8 cellular contexts compared by ENCODE assay signal in genomic region chr7:158705234-158705890, GRCh38. TPM values are rescaled to one million over a fixed set of nuclear protein-coding genes. Genes with fewer than 3 reads are reported as not detected.
DNase-seq lines count a peak whose midpoint lies in the region; ATAC-seq, FAIRE-seq and TF ChIP-seq lines count a peak whose summit lies in the region.

No MANE protein-coding gene starts in this region.

- H3K27me3 Mint-ChIP-seq in activated CD8-positive, alpha-beta T cell treated with anti-CD3 and anti-CD28 coated beads for 36 hours = no peaks in the 10 kb centered on the region

- no peak for TF ChIP-seq CTCF in DND-41 (IDR thresholded peaks at IDR 0.05; ENCODE audit: borderline replicate concordance, extremely low read depth, low read length, poor library complexity, severe bottlenecking)
- TF ChIP-seq CTCF in activated CD8-positive, alpha-beta T cell treated with anti-CD3 and anti-CD28 coated beads for 36 hours (IDR thresholded peaks at IDR 0.05) = no peak

- H3K27ac Mint-ChIP-seq in activated CD8-positive, alpha-beta T cell treated with anti-CD3 and anti-CD28 coated beads for 36 hours = peak overlapping the region; percentile 68

- peak overlapping the region; percentile 100 for H3K9ac ChIP-seq in DND-41 (ENCODE audit: low read depth, low read length)

- peaks cover 42% of the 10 kb centered on the region for H3K79me2 ChIP-seq in DND-41 (ENCODE audit: insufficient read depth, low read length)

- no peaks in the 10 kb centered on the region for H3K27me3 ChIP-seq in DND-41 (ENCODE audit: insufficient read depth, low read length, poor library complexity)
- no peaks in the 10 kb centered on the region for H3K27me3 ChIP-seq in iPS DF 6.9 (ENCODE audit: control insufficient read depth, insufficient read depth, low read length)
- H3K27me3 ChIP-seq in small intestine (ENCODE audit: control insufficient read depth in 2 of 2, insufficient read depth in 2 of 2, low read length in 2 of 2) = no peaks in the 10 kb centered on the region

- no CpG with 5 or more reads among the region's 22 CpGs for WGBS in iPS DF 6.9 (ENCODE audit: insufficient coverage, insufficient read length)
- WGBS in small intestine, 3 donors = 3 to 6% (median 3%) methylated on average over 16 to 22 of the region's 22 CpGs

- CTCF ChIA-PET in activated CD8-positive, alpha-beta T cell treated with anti-CD3 and anti-CD28 coated beads for 36 hours (lab: Charles Lee) = interaction anchor here (0.9 to 4.0 kb wide), 4 partner anchors 9 to 271 kb away, joined by 3 to 19 read pairs (median 4); no protein-coding TSS in a partner anchor

- DNase-seq in DND-41 = no peak
- no peak for DNase-seq in activated CD8-positive, alpha-beta T cell treated with anti-CD3 and anti-CD28 coated beads for 36 hours
- DNase-seq in iPS DF 6.9 (ENCODE audit: low read depth, low spot score) = no peak
- DNase-seq in small intestine = peak; percentile 20
- DNase-seq in glomerular visceral epithelial cell (ENCODE audit: extremely low spot score) = no peak
- DNase-seq in SIG-M5 (lab: John Stamatoyannopoulos, UW) = no peak

- POLR2A ChIA-PET in activated CD8-positive, alpha-beta T cell treated with anti-CD3 and anti-CD28 coated beads for 36 hours (lab: Charles Lee) = interaction anchor here (0.7 to 2.8 kb wide), 11 partner anchors 9 to 271 kb away, joined by 3 to 13 read pairs (median 5); partner anchors contain the start of gene DYNC2I1

- H3K9me3 ChIP-seq in DND-41 (ENCODE audit: insufficient read depth, low read length, severe bottlenecking) = peaks cover 10% of the 10 kb centered on the region
- no peaks in the 10 kb centered on the region for H3K9me3 ChIP-seq in iPS DF 6.9 (ENCODE audit: control insufficient read depth, insufficient read depth, low read length)
- no peaks in the 10 kb centered on the region for H3K9me3 ChIP-seq in small intestine (ENCODE audit: control insufficient read depth, low read depth)

- H3K36me3 ChIP-seq in DND-41 (ENCODE audit: insufficient read depth, low read length) = peaks cover 39% of the 10 kb centered on the region
- H3K36me3 ChIP-seq in iPS DF 6.9 (ENCODE audit: control insufficient read depth, insufficient read depth, low read length) = peaks cover 3% of the 10 kb centered on the region; the same call in 1 of the 2 replicates
- H3K36me3 ChIP-seq in small intestine (ENCODE audit: control insufficient read depth in 2 of 2, insufficient read depth in 2 of 2, low read length in 2 of 2) = no peaks in the 10 kb centered on the region

- peak overlapping the region; percentile 78 for H2AFZ ChIP-seq in DND-41 (ENCODE audit: low read depth, low read length)

- peaks cover 6% of the 10 kb centered on the region for H3K9me3 Mint-ChIP-seq in activated CD8-positive, alpha-beta T cell treated with anti-CD3 and anti-CD28 coated beads for 36 hours

- H3K4me3 Mint-ChIP-seq in activated CD8-positive, alpha-beta T cell treated with anti-CD3 and anti-CD28 coated beads for 36 hours = peak overlapping the region; percentile 76

- peaks cover 17% of the 10 kb centered on the region for H4K20me1 ChIP-seq in DND-41 (ENCODE audit: insufficient read depth, low read length)

- H3K4me3 ChIP-seq in DND-41 (ENCODE audit: low read depth in 1 of 2, low read length in 2 of 2) (peak overlapping the region; percentile 87), iPS DF 6.9 (ENCODE audit: low read length) (peak overlapping the region; percentile 40), small intestine (ENCODE audit: low read depth in 1 of 2, low read length in 2 of 2) (peak overlapping the region; percentile 63 to 74)

- H3K36me3 Mint-ChIP-seq in activated CD8-positive, alpha-beta T cell treated with anti-CD3 and anti-CD28 coated beads for 36 hours (ENCODE audit: low read depth) = peaks cover 25% of the 10 kb centered on the region

- no peak for ATAC-seq in DND-41 (ENCODE audit: insufficient read depth, low read depth)
- peak; percentile 2 for ATAC-seq in HG03469 (IDR thresholded peaks at IDR 0.05; ENCODE audit: unreplicated experiment)
- no peak for ATAC-seq in activated CD8-positive, alpha-beta T cell treated with anti-CD3 and anti-CD28 coated beads for 36 hours
- no peak for ATAC-seq in HG02870 (IDR thresholded peaks at IDR 0.05; ENCODE audit: unreplicated experiment)

- peaks cover 36% of the 10 kb centered on the region for H3K4me1 Mint-ChIP-seq in activated CD8-positive, alpha-beta T cell treated with anti-CD3 and anti-CD28 coated beads for 36 hours (ENCODE audit: low read depth)

- peaks cover 47% of the 10 kb centered on the region for H3K4me1 ChIP-seq in DND-41 (ENCODE audit: insufficient read depth, low read length)
- peaks cover 3% of the 10 kb centered on the region; the same call in 1 of the 2 replicates for H3K4me1 ChIP-seq in iPS DF 6.9 (ENCODE audit: control insufficient read depth, insufficient read depth, low read length)
- no peaks in the 10 kb centered on the region for H3K4me1 ChIP-seq in small intestine (ENCODE audit: control insufficient read depth in 2 of 2, insufficient read depth in 1 of 2, low read depth in 1 of 2, low read length in 1 of 2)

- FAIRE-seq in small intestine (lab: Jason Lieb, UNC) = no peak

- H3K4me2 ChIP-seq in DND-41 (ENCODE audit: insufficient read depth, low read length) = peak overlapping the region; percentile 87

- peak overlapping the region; percentile 95 for H3K27ac ChIP-seq in DND-41 (ENCODE audit: low read length)
- no peak overlapping the region for H3K27ac ChIP-seq in iPS DF 6.9 (ENCODE audit: low read length)
- H3K27ac ChIP-seq in small intestine (ENCODE audit: low read depth in 1 of 2, low read length in 1 of 2) = peak overlapping the region; percentile 70 to 89

- intact Hi-C loops in activated CD8-positive, alpha-beta T cell treated with anti-CD3 and anti-CD28 coated beads for 36 hours (cut with micrococcal nuclease) = loop anchor here (10.0 kb wide), 1 partner anchor 159 kb away; no protein-coding TSS in a partner anchor

RNA-seq across cellular contexts. Expression of gene NCAPG2, which starts 0.8 kb away (rescaled TPM):
- total RNA-seq in activated CD8-positive, alpha-beta T cell treated with anti-CD3 and anti-CD28 coated beads for 36 hours = 100 to 1,000 TPM; 108 to 113 TPM
- polyA plus RNA-seq in small intestine = 10 to 100 TPM in 1 of 3 donors, 1 to 10 TPM in 1, under 1 TPM in 1; 0.81 to 10.2 (median 1.6) TPM
